Comparison of ENCODE assay signal across 26 cellular contexts in the genomic region with DNA sequence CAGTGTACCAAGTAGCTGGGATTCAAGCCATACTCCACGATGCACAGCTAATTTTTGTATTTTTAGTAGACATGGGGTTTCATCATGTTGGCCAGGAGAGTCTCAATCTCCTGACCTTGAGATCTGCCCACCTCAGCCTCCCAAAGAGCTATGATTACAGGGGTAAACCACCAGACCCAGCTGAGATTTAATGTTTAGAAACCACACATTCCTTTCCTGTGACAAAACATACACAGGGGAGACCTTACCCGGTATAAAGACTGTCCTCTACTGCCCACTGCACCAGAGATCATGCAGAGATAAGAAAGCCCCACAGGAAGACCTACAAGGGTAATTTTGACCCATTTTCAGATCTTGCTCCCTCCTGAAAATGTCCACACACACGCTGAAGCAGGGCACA. TPM values are rescaled to one million over a fixed set of nuclear protein-coding genes. Genes with fewer than 3 reads are reported as not detected.
DNase-seq lines count a peak whose midpoint lies in the region; TF ChIP-seq lines count a peak whose summit lies in the region.
"Had no signal": no experiment of that assay in that cellular context is flagged by ENCODE, and none has a peak within 500 bp of the region (broad histone marks: within the 10 kb centered on the region; RNA-seq: fewer than 3 reads in every experiment).

No MANE protein-coding gene starts in this region.

- H3K4me3 Mint-ChIP-seq in immature natural killer cell (no peak overlapping the region), type B pancreatic cell (no peak overlapping the region)
- H3K4me3 Mint-ChIP-seq: activated B cell treated with CpG ODN at 0.5 μM for 24 hours; activated T-helper 1 cell treated with anti-CD3 and anti-CD28 coated beads, Interleukin-12 subunit alpha, Interleukin-12 subunit beta, Interleukin-2, Interleukin-4 antibody, amounts not matched to agents 30 ng/mL and 10 ng/mL and 1 ng/mL, durations not matched to agents 14 hours and 24 hours and 36 hours; CD4-positive, CD25-positive, alpha-beta regulatory T cell; naive thymus-derived CD8-positive, alpha-beta T cell had no signal

- DNase-seq in HCEC 1CT (peak; percentile 13), amniotic epithelial cell (ENCODE audit: low read depth) (peak; percentile 56), immature natural killer cell (no peak), type B pancreatic cell (ENCODE audit: extremely low spot score, unreplicated experiment) (no peak), MG63 (no peak), COLO668 (lab: John Stamatoyannopoulos, UW; ENCODE audit: unreplicated experiment) (no peak), OCI-M2 (lab: John Stamatoyannopoulos, UW; ENCODE audit: unreplicated experiment) (no peak)
- DNase-seq: activated B cell treated with CpG ODN at 0.5 μM for 24 hours; activated naive CD4-positive, alpha-beta T cell treated with anti-CD3 and anti-CD28 coated beads, Interleukin-2, amount 50 U/mL, for 16 hours; CD4-positive, CD25-positive, alpha-beta regulatory T cell; cerebellar nuclear complex; DMS 273 treated with DMSO at 0.1 percent for 48 hours; foreskin fibroblast; Kasumi-1; naive thymus-derived CD8-positive, alpha-beta T cell; NCI-H1092 treated with DMSO at 0.1 percent for 48 hours; NCI-H2029 treated with DMSO at 0.1 percent for 48 hours; NCI-H345; NCI-H774; Right ventricle myocardium superior; stimulated activated CD4-positive, alpha-beta T cell treated with anti-CD3 and anti-CD28 coated beads, Interleukin-4, amount 100 ng/mL, for 24 hours; stimulated activated naive CD4-positive, alpha-beta T cell; T1000; testis had no signal

- peaks cover 18 to 52% (median 36%) of the 10 kb centered on the region in 3 donors for H3K36me3 Mint-ChIP-seq in immature natural killer cell
- peaks cover 34% of the 10 kb centered on the region for H3K36me3 Mint-ChIP-seq in type B pancreatic cell

- H3K27me3 ChIP-seq in MG63 = no peaks in the 10 kb centered on the region
- H3K27me3 ChIP-seq: right atrium auricular region, testis had no signal

- no peaks in the 10 kb centered on the region; the same call in 1 of the 2 replicates for H3K9me3 ChIP-seq in MG63
- H3K9me3 ChIP-seq: right atrium auricular region, testis had no signal

- H3K9me3 Mint-ChIP-seq in immature natural killer cell = no peaks in the 10 kb centered on the region
- H3K9me3 Mint-ChIP-seq in type B pancreatic cell = no peaks in the 10 kb centered on the region

- H3K27ac Mint-ChIP-seq in immature natural killer cell (peak overlapping the region in 4 of 6 donors; percentile 5 to 68 (median 28)), type B pancreatic cell (peak overlapping the region; percentile 72)
- H3K27ac Mint-ChIP-seq: activated B cell treated with CpG ODN at 0.5 μM for 24 hours; activated T-helper 1 cell treated with anti-CD3 and anti-CD28 coated beads, Interleukin-12 subunit alpha, Interleukin-12 subunit beta, Interleukin-2, Interleukin-4 antibody, amounts not matched to agents 30 ng/mL and 10 ng/mL and 1 ng/mL, durations not matched to agents 14 hours and 24 hours and 36 hours had no signal

- TF ChIP-seq CTCF in type B pancreatic cell (conservative IDR thresholded peaks at IDR 0.05) = no peak

- H3K4me3 ChIP-seq in MG63 = no peak overlapping the region
- H3K4me3 ChIP-seq: right atrium auricular region, testis had no signal

- peaks cover 77% of the 10 kb centered on the region for H3K36me3 ChIP-seq in MG63

- H3K4me1 Mint-ChIP-seq in immature natural killer cell (peaks cover 7 to 41% of the 10 kb centered on the region in 2 donors), type B pancreatic cell (ENCODE audit: unreplicated experiment) (peaks cover 9% of the 10 kb centered on the region)
- H3K4me1 Mint-ChIP-seq: activated B cell treated with CpG ODN at 0.5 μM for 24 hours had no signal

- peaks cover 0 to under 1% (median under 1%) of the 10 kb centered on the region in 3 donors for H3K27me3 Mint-ChIP-seq in immature natural killer cell (ENCODE audit: low read depth in 3 of 3)
- H3K27me3 Mint-ChIP-seq in type B pancreatic cell = no peaks in the 10 kb centered on the region
- H3K27me3 Mint-ChIP-seq: activated B cell treated with CpG ODN at 0.5 μM for 24 hours; CD4-positive, CD25-positive, alpha-beta regulatory T cell; naive thymus-derived CD8-positive, alpha-beta T cell had no signal

RNA-seq across cellular contexts. Expression of a gene that starts 22.8 kb away (rescaled TPM):
- 10 to 100 TPM in 1 of 3 donors, 1 to 10 TPM in 2; 5.2 to 19.1 (median 8.3) TPM for polyA plus RNA-seq in immature natural killer cell
- total RNA-seq in type B pancreatic cell (ENCODE audit: low replicate concordance) = 76.2 and 81.0 TPM in 2 replicates
- total RNA-seq in MG63 (2014; rRNA removed; shearing (Covaris generic); ENCODE audit: low replicate concordance) = 18.5 and 29.2 TPM in 2 replicates

Comparison
In these comparisons a context has a peak if more than half of its experiments do, and no peak if none do; other contexts are left out.
1. DNase-seq: peak in HCEC 1CT (single experiment) and amniotic epithelial cell (single experiment); none in immature natural killer cell (0 of 3), type B pancreatic cell (single experiment), MG63 (single experiment), COLO668 (single experiment) and OCI-M2 (single experiment).